In the genomic region with DNA sequence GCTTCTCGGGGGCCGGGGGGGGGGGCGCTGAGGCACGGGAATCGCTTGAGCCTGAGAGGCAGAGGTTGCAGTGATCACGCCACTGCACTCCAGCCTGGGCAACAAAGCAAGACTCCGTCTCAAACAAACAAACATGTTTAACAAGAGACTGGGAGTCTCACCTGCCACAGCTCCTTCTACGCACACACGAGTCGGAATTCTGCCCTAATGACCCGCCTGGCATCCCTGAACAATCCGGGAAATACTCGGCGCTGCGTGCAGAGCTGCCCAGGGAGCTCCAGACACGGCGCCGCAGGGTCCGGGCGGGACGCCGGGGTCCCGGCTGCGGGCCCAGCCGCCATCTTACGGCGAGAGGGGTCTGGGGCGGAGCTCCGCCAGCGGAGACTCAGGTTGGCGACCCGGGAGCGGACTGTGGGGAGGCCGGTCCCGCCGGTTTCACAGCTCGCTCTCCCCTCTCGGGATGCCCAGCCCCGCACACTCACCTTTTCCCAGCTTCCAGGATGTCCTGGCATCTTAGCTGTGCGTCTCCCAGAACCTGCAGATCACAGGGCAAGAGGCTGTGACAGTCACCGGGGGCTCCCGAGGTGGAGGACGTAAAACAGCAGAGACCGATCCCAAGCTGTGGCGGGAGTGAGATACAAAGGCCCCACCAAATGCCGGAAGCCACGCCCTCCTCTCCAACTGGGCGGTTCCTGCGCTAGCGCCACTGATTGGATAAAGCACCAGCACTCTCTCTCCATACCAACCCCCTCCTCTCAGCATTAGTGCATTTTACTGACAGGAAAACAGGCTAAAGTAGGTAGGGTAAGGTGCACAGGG, we compare ENCODE assay signal across 1 cellular context.
TF ChIP-seq lines count a peak whose summit lies in the region.

No MANE protein-coding gene starts in this region.

TF ChIP-seq in HepG2, 621 proteins besides CTCF, POLR2A, EP300 and RAD21 (continued from another document and continues in another):
- TF ChIP-seq KAT2B (IDR thresholded peaks at IDR 0.05; ENCODE audit: borderline replicate concordance, low read depth, low read length) = no peak
- TF ChIP-seq MTF2 (CRISPR knock-in tag; IDR thresholded peaks at IDR 0.05; ENCODE audit: borderline replicate concordance) = no peak
- no peak for TF ChIP-seq BRCA1 (CRISPR knock-in tag; IDR thresholded peaks at IDR 0.05)
- TF ChIP-seq, protein P1, sequence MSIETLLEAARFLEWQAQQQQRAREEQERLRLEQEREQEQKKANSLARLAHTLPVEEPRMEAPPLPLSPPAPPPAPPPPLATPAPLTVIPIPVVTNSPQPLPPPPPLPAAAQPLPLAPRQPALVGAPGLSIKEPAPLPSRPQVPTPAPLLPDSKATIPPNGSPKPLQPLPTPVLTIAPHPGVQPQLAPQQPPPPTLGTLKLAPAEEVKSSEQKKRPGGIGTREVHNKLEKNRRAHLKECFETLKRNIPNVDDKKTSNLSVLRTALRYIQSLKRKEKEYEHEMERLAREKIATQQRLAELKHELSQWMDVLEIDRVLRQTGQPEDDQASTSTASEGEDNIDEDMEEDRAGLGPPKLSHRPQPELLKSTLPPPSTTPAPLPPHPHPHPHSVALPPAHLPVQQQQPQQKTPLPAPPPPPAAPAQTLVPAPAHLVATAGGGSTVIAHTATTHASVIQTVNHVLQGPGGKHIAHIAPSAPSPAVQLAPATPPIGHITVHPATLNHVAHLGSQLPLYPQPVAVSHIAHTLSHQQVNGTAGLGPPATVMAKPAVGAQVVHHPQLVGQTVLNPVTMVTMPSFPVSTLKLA (IDR thresholded peaks at IDR 0.05) = no peak
- peak; percentile 85; the same call in 1 of the 2 replicates for TF ChIP-seq KLF15 (CRISPR knock-in tag; IDR thresholded peaks at IDR 0.05; ENCODE audit: borderline replicate concordance)
- TF ChIP-seq NCOA2 (CRISPR knock-in tag; IDR thresholded peaks at IDR 0.05) = no peak
- no peak for TF ChIP-seq ZNF367 (CRISPR knock-in tag; IDR thresholded peaks at IDR 0.05; ENCODE audit: borderline replicate concordance)
- TF ChIP-seq ZFAT (CRISPR knock-in tag; conservative IDR thresholded peaks at IDR 0.05) = no peak
- TF ChIP-seq SCMH1 (CRISPR knock-in tag; IDR thresholded peaks at IDR 0.05; ENCODE audit: borderline replicate concordance) = no peak
- TF ChIP-seq ZNF672 (CRISPR knock-in tag; IDR thresholded peaks at IDR 0.05) = no peak
- TF ChIP-seq KMT2A (CRISPR knock-in tag; IDR thresholded peaks at IDR 0.05) = no peak; the same call in 1 of the 2 replicates
- TF ChIP-seq MEIS2 (CRISPR knock-in tag; IDR thresholded peaks at IDR 0.05) = peak; percentile 48
- TF ChIP-seq, protein P2, sequence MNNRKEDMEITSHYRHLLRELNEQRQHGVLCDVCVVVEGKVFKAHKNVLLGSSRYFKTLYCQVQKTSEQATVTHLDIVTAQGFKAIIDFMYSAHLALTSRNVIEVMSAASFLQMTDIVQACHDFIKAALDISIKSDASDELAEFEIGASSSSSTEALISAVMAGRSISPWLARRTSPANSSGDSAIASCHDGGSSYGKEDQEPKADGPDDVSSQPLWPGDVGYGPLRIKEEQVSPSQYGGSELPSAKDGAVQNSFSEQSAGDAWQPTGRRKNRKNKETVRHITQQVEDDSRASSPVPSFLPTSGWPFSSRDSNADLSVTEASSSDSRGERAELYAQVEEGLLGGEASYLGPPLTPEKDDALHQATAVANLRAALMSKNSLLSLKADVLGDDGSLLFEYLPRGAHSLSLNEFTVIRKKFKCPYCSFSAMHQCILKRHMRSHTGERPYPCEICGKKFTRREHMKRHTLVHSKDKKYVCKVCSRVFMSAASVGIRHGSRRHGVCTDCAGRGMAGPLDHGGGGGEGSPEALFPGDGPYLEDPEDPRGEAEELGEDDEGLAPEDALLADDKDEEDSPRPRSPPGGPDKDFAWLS (CRISPR knock-in tag; IDR thresholded peaks at IDR 0.05; ENCODE audit: borderline replicate concordance) = no peak
- TF ChIP-seq, protein P3, sequence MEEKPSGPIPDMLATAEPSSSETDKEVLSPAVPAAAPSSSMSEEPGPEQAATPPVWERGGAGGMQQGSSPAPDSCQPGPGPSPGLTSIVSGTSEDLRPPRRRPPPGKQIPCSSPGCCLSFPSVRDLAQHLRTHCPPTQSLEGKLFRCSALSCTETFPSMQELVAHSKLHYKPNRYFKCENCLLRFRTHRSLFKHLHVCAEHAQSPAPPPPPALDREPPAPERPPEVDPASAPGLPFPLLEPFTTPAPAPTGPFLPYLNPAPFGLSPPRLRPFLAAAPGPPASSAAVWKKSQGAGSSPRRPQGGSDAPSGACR (CRISPR knock-in tag; IDR thresholded peaks at IDR 0.05) = no peak
- no peak for TF ChIP-seq ZNF431 (CRISPR knock-in tag; IDR thresholded peaks at IDR 0.05; ENCODE audit: borderline replicate concordance, low read depth)
- TF ChIP-seq KLF16 (CRISPR knock-in tag; IDR thresholded peaks at IDR 0.05) = no peak
- TF ChIP-seq, protein P4, sequence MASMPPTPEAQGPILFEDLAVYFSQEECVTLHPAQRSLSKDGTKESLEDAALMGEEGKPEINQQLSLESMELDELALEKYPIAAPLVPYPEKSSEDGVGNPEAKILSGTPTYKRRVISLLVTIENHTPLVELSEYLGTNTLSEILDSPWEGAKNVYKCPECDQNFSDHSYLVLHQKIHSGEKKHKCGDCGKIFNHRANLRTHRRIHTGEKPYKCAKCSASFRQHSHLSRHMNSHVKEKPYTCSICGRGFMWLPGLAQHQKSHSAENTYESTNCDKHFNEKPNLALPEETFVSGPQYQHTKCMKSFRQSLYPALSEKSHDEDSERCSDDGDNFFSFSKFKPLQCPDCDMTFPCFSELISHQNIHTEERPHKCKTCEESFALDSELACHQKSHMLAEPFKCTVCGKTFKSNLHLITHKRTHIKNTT (CRISPR knock-in tag; IDR thresholded peaks at IDR 0.05) = no peak
- no peak for TF ChIP-seq SMARCE1 (IDR thresholded peaks at IDR 0.05; ENCODE audit: borderline replicate concordance)
- TF ChIP-seq ZNF674 (CRISPR knock-in tag; IDR thresholded peaks at IDR 0.05; ENCODE audit: low read depth) = 0 out of 2 replicates have a peak, but pooled peaks have one; percentile 55
- no peak for TF ChIP-seq IRX3 (CRISPR knock-in tag; IDR thresholded peaks at IDR 0.05; ENCODE audit: borderline replicate concordance, low read depth)
- TF ChIP-seq, protein P5, sequence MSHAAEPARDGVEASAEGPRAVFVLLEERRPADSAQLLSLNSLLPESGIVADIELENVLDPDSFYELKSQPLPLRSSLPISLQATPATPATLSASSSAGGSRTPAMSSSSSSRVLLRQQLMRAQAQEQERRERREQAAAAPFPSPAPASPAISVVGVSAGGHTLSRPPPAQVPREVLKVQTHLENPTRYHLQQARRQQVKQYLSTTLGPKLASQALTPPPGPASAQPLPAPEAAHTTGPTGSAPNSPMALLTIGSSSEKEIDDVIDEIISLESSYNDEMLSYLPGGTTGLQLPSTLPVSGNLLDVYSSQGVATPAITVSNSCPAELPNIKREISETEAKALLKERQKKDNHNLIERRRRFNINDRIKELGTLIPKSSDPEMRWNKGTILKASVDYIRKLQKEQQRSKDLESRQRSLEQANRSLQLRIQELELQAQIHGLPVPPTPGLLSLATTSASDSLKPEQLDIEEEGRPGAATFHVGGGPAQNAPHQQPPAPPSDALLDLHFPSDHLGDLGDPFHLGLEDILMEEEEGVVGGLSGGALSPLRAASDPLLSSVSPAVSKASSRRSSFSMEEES (CRISPR knock-in tag; IDR thresholded peaks at IDR 0.05) = no peak
- 0 out of 2 replicates have a peak, but pooled peaks have one; percentile 34 for TF ChIP-seq PHF20 (CRISPR knock-in tag; IDR thresholded peaks at IDR 0.05)
- TF ChIP-seq, protein P6, sequence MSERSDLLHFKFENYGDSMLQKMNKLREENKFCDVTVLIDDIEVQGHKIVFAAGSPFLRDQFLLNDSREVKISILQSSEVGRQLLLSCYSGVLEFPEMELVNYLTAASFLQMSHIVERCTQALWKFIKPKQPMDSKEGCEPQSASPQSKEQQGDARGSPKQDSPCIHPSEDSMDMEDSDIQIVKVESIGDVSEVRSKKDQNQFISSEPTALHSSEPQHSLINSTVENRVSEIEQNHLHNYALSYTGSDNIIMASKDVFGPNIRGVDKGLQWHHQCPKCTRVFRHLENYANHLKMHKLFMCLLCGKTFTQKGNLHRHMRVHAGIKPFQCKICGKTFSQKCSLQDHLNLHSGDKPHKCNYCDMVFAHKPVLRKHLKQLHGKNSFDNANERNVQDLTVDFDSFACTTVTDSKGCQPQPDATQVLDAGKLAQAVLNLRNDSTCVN (CRISPR knock-in tag; IDR thresholded peaks at IDR 0.05; ENCODE audit: borderline replicate concordance) = no peak
- no peak for TF ChIP-seq RBM39 (IDR thresholded peaks at IDR 0.05; ENCODE audit: low read depth, low read length, poor library complexity, severe bottlenecking)
- TF ChIP-seq ARNTL (CRISPR knock-in tag; IDR thresholded peaks at IDR 0.05) = 0 out of 2 replicates have a peak, but pooled peaks have one; percentile 52
- TF ChIP-seq, protein P7, sequence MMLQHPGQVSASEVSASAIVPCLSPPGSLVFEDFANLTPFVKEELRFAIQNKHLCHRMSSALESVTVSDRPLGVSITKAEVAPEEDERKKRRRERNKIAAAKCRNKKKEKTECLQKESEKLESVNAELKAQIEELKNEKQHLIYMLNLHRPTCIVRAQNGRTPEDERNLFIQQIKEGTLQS (CRISPR knock-in tag; IDR thresholded peaks at IDR 0.05) = no peak; the same call in 1 of the 2 replicates
- no peak for TF ChIP-seq SRSF4 (IDR thresholded peaks at IDR 0.05; ENCODE audit: low read depth, low read length, poor library complexity, severe bottlenecking)
- TF ChIP-seq JARID2 (CRISPR knock-in tag; IDR thresholded peaks at IDR 0.05; ENCODE audit: insufficient replicate concordance) = no peak
- TF ChIP-seq ARNT2 (CRISPR knock-in tag; IDR thresholded peaks at IDR 0.05; ENCODE audit: low read depth) = no peak
- no peak for TF ChIP-seq HMG20A (CRISPR knock-in tag; IDR thresholded peaks at IDR 0.05; ENCODE audit: borderline replicate concordance)
- TF ChIP-seq ZNF10 (CRISPR knock-in tag; IDR thresholded peaks at IDR 0.05; ENCODE audit: borderline replicate concordance, low read depth) = no peak
- no peak for TF ChIP-seq CHD4 (IDR thresholded peaks at IDR 0.05; ENCODE audit: borderline replicate concordance, low read length)
- TF ChIP-seq, protein P8, sequence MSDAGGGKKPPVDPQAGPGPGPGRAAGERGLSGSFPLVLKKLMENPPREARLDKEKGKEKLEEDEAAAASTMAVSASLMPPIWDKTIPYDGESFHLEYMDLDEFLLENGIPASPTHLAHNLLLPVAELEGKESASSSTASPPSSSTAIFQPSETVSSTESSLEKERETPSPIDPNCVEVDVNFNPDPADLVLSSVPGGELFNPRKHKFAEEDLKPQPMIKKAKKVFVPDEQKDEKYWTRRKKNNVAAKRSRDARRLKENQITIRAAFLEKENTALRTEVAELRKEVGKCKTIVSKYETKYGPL (CRISPR knock-in tag; IDR thresholded peaks at IDR 0.05) = no peak
- TF ChIP-seq ZFP37 (CRISPR knock-in tag; IDR thresholded peaks at IDR 0.05; ENCODE audit: borderline replicate concordance) = no peak
- TF ChIP-seq, protein P9, sequence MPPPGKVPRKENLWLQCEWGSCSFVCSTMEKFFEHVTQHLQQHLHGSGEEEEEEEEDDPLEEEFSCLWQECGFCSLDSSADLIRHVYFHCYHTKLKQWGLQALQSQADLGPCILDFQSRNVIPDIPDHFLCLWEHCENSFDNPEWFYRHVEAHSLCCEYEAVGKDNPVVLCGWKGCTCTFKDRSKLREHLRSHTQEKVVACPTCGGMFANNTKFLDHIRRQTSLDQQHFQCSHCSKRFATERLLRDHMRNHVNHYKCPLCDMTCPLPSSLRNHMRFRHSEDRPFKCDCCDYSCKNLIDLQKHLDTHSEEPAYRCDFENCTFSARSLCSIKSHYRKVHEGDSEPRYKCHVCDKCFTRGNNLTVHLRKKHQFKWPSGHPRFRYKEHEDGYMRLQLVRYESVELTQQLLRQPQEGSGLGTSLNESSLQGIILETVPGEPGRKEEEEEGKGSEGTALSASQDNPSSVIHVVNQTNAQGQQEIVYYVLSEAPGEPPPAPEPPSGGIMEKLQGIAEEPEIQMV (CRISPR knock-in tag; IDR thresholded peaks at IDR 0.05; ENCODE audit: low read depth) = peak; percentile 67; the same call in 1 of the 2 replicates
- no peak for TF ChIP-seq ZNF30 (CRISPR knock-in tag; IDR thresholded peaks at IDR 0.05)
- no peak for TF ChIP-seq SOX5 (CRISPR knock-in tag; IDR thresholded peaks at IDR 0.05; ENCODE audit: borderline replicate concordance)
- peak; percentile 46 for TF ChIP-seq TEAD3 (CRISPR knock-in tag; optimal IDR thresholded peaks at IDR 0.05; ENCODE audit: borderline replicate concordance)
- TF ChIP-seq RFX3 (CRISPR knock-in tag; IDR thresholded peaks at IDR 0.05) = no peak
- no peak for TF ChIP-seq ZNF746 (CRISPR knock-in tag; IDR thresholded peaks at IDR 0.05)
- TF ChIP-seq, protein P10, sequence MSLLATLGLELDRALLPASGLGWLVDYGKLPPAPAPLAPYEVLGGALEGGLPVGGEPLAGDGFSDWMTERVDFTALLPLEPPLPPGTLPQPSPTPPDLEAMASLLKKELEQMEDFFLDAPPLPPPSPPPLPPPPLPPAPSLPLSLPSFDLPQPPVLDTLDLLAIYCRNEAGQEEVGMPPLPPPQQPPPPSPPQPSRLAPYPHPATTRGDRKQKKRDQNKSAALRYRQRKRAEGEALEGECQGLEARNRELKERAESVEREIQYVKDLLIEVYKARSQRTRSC (CRISPR knock-in tag; IDR thresholded peaks at IDR 0.05; ENCODE audit: low read depth) = 0 out of 2 replicates have a peak, but pooled peaks have one; percentile 63
- TF ChIP-seq RBAK (CRISPR knock-in tag; IDR thresholded peaks at IDR 0.05) = no peak
- TF ChIP-seq SIN3A (IDR thresholded peaks at IDR 0.05; ENCODE audit: borderline replicate concordance, low read depth, low read length) = 0 out of 2 replicates have a peak, but pooled peaks have one; percentile 22
- TF ChIP-seq, protein P11, sequence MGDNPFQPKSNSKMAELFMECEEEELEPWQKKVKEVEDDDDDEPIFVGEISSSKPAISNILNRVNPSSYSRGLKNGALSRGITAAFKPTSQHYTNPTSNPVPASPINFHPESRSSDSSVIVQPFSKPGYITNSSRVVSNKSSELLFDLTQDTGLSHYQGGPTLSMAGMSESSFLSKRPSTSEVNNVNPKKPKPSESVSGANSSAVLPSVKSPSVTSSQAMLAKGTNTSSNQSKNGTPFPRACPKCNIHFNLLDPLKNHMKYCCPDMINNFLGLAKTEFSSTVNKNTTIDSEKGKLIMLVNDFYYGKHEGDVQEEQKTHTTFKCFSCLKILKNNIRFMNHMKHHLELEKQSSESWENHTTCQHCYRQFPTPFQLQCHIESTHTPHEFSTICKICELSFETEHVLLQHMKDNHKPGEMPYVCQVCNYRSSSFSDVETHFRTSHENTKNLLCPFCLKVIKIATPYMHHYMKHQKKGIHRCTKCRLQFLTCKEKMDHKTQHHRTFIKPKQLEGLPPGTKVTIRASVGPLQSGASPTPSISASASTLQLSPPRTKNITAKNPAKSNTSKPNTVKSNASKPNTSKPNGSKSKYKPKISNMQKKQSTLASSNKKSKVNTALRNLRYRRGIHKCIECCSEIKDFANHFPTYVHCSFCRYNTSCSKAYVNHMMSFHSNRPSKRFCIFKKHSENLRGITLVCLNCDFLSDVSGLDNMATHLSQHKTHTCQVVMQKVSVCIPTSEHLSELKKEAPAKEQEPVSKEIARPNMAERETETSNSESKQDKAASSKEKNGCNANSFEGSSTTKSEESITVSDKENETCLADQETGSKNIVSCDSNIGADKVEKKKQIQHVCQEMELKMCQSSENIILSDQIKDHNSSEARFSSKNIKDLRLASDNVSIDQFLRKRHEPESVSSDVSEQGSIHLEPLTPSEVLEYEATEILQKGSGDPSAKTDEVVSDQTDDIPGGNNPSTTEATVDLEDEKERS (CRISPR knock-in tag; IDR thresholded peaks at IDR 0.05) = 0 out of 2 replicates have a peak, but pooled peaks have one; percentile 63
- TF ChIP-seq ZNF232 (CRISPR knock-in tag; IDR thresholded peaks at IDR 0.05; ENCODE audit: borderline replicate concordance) = no peak
